In genomic region chr11:110935018-110935640, GRCh38 we compare ENCODE assay signal across 23 cellular contexts.
"Had no signal": no experiment of that assay in that cellular context is flagged by ENCODE, and none has a peak within 500 bp of the region (broad histone marks: within the 10 kb centered on the region; RNA-seq: fewer than 3 reads in every experiment).

No MANE protein-coding gene starts in this region.

- H3K9me3 ChIP-seq: esophagus squamous epithelium, prostate gland, sigmoid colon, spleen, stomach, thyroid gland had no signal

- ATAC-seq: left lobe of liver; naive thymus-derived CD4-positive, alpha-beta T cell; right cardiac atrium; stimulated activated naive B cell treated with anti-CD40 and anti-IgM and Interleukin-4, amounts not matched to agents 10 μg/mL and 1 μg/mL and 100 μg/mL, for 72 hours had no signal

- H3K36me3 ChIP-seq: esophagus squamous epithelium, prostate gland, sigmoid colon, spleen, stomach, thyroid gland had no signal

- H3K27me3 ChIP-seq: esophagus squamous epithelium, sigmoid colon, spleen, stomach, thyroid gland had no signal

- DNase-seq: dermis blood vessel endothelial cell; effector memory CD4-positive, alpha-beta T cell; erythroblast; esophagus squamous epithelium; head of caudate nucleus; mesenchymal stem cell; naive thymus-derived CD4-positive, alpha-beta T cell; nephron progenitor cell; nucleus accumbens; right cardiac atrium; sigmoid colon; spleen; stimulated activated CD4-positive, alpha-beta T cell treated with anti-CD3 and anti-CD28 coated beads, Interleukin-4, amount 100 ng/mL, for 4 hours; stimulated activated naive B cell treated with anti-CD40 and anti-IgM and Interleukin-4, amounts not matched to agents 10 μg/mL and 1 μg/mL and 100 μg/mL, for 72 hours; stomach; thyroid gland; trophoblast cell had no signal

- H3K4me1 ChIP-seq: esophagus squamous epithelium, prostate gland, sigmoid colon, spleen, stomach, thyroid gland had no signal

- H3K4me3 ChIP-seq: coronary artery, esophagus squamous epithelium, prostate gland, sigmoid colon, spleen, stomach, thyroid gland had no signal

- FAIRE-seq: endometrium, frontal cortex, islet of Langerhans had no signal

- H3K27ac ChIP-seq: coronary artery, esophagus squamous epithelium, prostate gland, sigmoid colon, spleen, stomach, thyroid gland had no signal
